12 cellular contexts compared by ENCODE assay signal in the genomic region with DNA sequence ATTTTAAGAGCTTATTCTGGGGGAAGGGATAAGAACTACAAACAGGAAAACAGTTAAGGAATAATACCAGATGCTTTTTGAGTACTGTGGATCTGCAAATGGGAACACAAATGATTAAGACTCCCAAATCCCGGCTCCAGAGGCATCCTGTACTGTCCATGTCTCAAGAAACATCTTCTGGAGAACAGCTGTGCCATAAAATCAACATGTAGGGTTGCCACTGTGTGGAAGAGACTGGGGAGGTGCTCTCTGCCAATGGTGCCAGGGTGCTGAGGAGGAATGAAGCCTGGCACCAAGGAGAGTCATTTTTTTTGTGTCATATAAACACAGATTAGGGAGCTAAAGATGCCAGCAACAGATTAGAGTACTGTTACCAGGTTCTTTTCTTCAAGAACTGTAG.
"Had no signal": no experiment of that assay in that cellular context is flagged by ENCODE, and none has a peak within 500 bp of the region (broad histone marks: within the 10 kb centered on the region; RNA-seq: fewer than 3 reads in every experiment).

No MANE protein-coding gene starts in this region.

- H3K9me3 ChIP-seq: mucosa of descending colon had no signal

- DNase-seq: activated CD4-positive, alpha-beta T cell treated with anti-CD3 and anti-CD28 coated beads for 4 hours; activated naive CD4-positive, alpha-beta T cell treated with anti-CD3 and anti-CD28 coated beads, Interleukin-2, amount 50 U/mL, for 16 hours; cortex of kidney; effector memory CD4-positive, alpha-beta T cell; immature natural killer cell; left cardiac atrium; stimulated activated CD4-positive, alpha-beta T cell treated with anti-CD3 and anti-CD28 coated beads, Interleukin-4, amount 100 ng/mL, for 4 hours; T-helper 1 cell; trophoblast cell had no signal

- ATAC-seq: mucosa of descending colon; natural killer cell treated with Interleukin-12 subunit alpha and Interleukin-12 subunit beta and Interleukin-15 and Interleukin-18, amount 100 ng/mL, for 72 hours had no signal

- H3K4me3 ChIP-seq: lung, mucosa of descending colon had no signal
